Comparison of ENCODE assay signal across 8 cellular contexts in genomic region chr2:47177042-47177565, GRCh38. TPM values are rescaled to one million over a fixed set of nuclear protein-coding genes. Genes with fewer than 3 reads are reported as not detected.
A peak's percentile ranks its signal among the peaks of the same experiment; 100 is the strongest.
DNase-seq lines count a peak whose midpoint lies in the region; ATAC-seq and TF ChIP-seq lines count a peak whose summit lies in the region.

No MANE protein-coding gene starts in this region.

- TF ChIP-seq CTCF in activated CD8-positive, alpha-beta T cell treated with anti-CD3 and anti-CD28 coated beads for 36 hours (IDR thresholded peaks at IDR 0.05): no peak
- TF ChIP-seq CTCF in suprapubic skin (IDR thresholded peaks at IDR 0.05): peak in 1 of 2 donors; percentile 1

- no peaks in the 10 kb centered on the region for H3K9me3 ChIP-seq in iPS-18c (ENCODE audit: control insufficient read depth, insufficient read depth, low read length)
- H3K9me3 ChIP-seq in suprapubic skin: no peaks in the 10 kb centered on the region

- peak; percentile 5 for ATAC-seq in HG02610 (IDR thresholded peaks at IDR 0.05; ENCODE audit: unreplicated experiment)
- no peak for ATAC-seq in activated CD8-positive, alpha-beta T cell treated with anti-CD3 and anti-CD28 coated beads for 36 hours

- H3K4me3 ChIP-seq in GM08714 (ENCODE audit: low read length): peak overlapping the region; percentile 91
- H3K4me3 ChIP-seq in iPS-18c (ENCODE audit: insufficient read depth, low read depth, low read length): peak overlapping the region; percentile 99
- peak overlapping the region; percentile 84 for H3K4me3 ChIP-seq in suprapubic skin

- TF ChIP-seq EP300 in suprapubic skin (IDR thresholded peaks at IDR 0.05): no peak

- H3K27me3 Mint-ChIP-seq in activated CD8-positive, alpha-beta T cell treated with anti-CD3 and anti-CD28 coated beads for 36 hours: no peaks in the 10 kb centered on the region

- peaks cover 38% of the 10 kb centered on the region for H3K36me3 Mint-ChIP-seq in activated CD8-positive, alpha-beta T cell treated with anti-CD3 and anti-CD28 coated beads for 36 hours (ENCODE audit: low read depth)

- H3K27ac Mint-ChIP-seq in activated CD8-positive, alpha-beta T cell treated with anti-CD3 and anti-CD28 coated beads for 36 hours: peak overlapping the region; percentile 99

- CTCF ChIA-PET in activated CD8-positive, alpha-beta T cell treated with anti-CD3 and anti-CD28 coated beads for 36 hours (lab: Charles Lee): no interaction called here

- 9% methylated on average over 16 of the region's 16 CpGs for WGBS in suprapubic skin

- intact Hi-C loops in activated CD8-positive, alpha-beta T cell treated with anti-CD3 and anti-CD28 coated beads for 36 hours (cut with micrococcal nuclease): no loop called here

- no peak for DNase-seq in activated CD8-positive, alpha-beta T cell treated with anti-CD3 and anti-CD28 coated beads for 36 hours
- DNase-seq in suprapubic skin (ENCODE audit: low spot score in 2 of 2) (no peak), HuH-7.5 (ENCODE audit: low spot score) (no peak), A172 (ENCODE audit: low spot score) (no peak), LoVo (ENCODE audit: low spot score) (no peak)

- peaks cover 32% of the 10 kb centered on the region for H3K4me1 Mint-ChIP-seq in activated CD8-positive, alpha-beta T cell treated with anti-CD3 and anti-CD28 coated beads for 36 hours (ENCODE audit: low read depth)

- H3K27ac ChIP-seq in suprapubic skin: peak overlapping the region; percentile 99

- no peaks in the 10 kb centered on the region for H3K36me3 ChIP-seq in suprapubic skin

- H3K4me3 Mint-ChIP-seq in activated CD8-positive, alpha-beta T cell treated with anti-CD3 and anti-CD28 coated beads for 36 hours: peak overlapping the region; percentile 96

- H3K4me1 ChIP-seq in suprapubic skin: peaks cover 31% of the 10 kb centered on the region

- H3K9me3 Mint-ChIP-seq in activated CD8-positive, alpha-beta T cell treated with anti-CD3 and anti-CD28 coated beads for 36 hours: no peaks in the 10 kb centered on the region

- POLR2A ChIA-PET in activated CD8-positive, alpha-beta T cell treated with anti-CD3 and anti-CD28 coated beads for 36 hours (lab: Charles Lee): no interaction called here

- TF ChIP-seq POLR2A in suprapubic skin (IDR thresholded peaks at IDR 0.05): no peak

- no peaks in the 10 kb centered on the region for H3K27me3 ChIP-seq in suprapubic skin

RNA-seq across cellular contexts. Expression of gene CALM2, which starts 0.8 kb away (rescaled TPM):
- 100 to 1,000 TPM; 399 to 415 TPM for total RNA-seq in activated CD8-positive, alpha-beta T cell treated with anti-CD3 and anti-CD28 coated beads for 36 hours
- 100 to 1,000 TPM; 273 to 348 (median 326) TPM for total RNA-seq in suprapubic skin
- 2,430 and 2,432 TPM in 2 replicates for total RNA-seq in A172 (2014; rRNA removed; shearing (Covaris generic))

RNA-seq across cellular contexts. Expression of gene STPG4, which starts 22.0 kb away (rescaled TPM):
- not detected for total RNA-seq in activated CD8-positive, alpha-beta T cell treated with anti-CD3 and anti-CD28 coated beads for 36 hours
- 1 to 10 TPM in 1 of 4 donors, under 1 TPM in 2, not detected in 1; 0.49 to 1.4 (median 0.91) TPM for total RNA-seq in suprapubic skin
- 0.62 and 4.4 TPM in 2 replicates for total RNA-seq in A172 (2014; rRNA removed; shearing (Covaris generic))
